Comparison of ENCODE assay signal across 13 cellular contexts in genomic region chr20:46631212-46631869, GRCh38. TPM values are rescaled to one million over a fixed set of nuclear protein-coding genes. Genes with fewer than 3 reads are reported as not detected.
DNase-seq lines count a peak whose midpoint lies in the region; ATAC-seq and TF ChIP-seq lines count a peak whose summit lies in the region.
"Had no signal": no experiment of that assay in that cellular context is flagged by ENCODE, and none has a peak within 500 bp of the region (broad histone marks: within the 10 kb centered on the region; RNA-seq: fewer than 3 reads in every experiment).

No MANE protein-coding gene starts in this region.

- DNase-seq in Calu3 (peak; percentile 88), NOMO-1 (lab: John Stamatoyannopoulos, UW; ENCODE audit: unreplicated experiment in 2 of 2) (peak; percentile 88 to 98), MCF 10A (ENCODE audit: unreplicated experiment) (peak; percentile 40), lung (ENCODE audit: low spot score) (no peak)
- DNase-seq in activated T-cell treated with anti-CD3 and anti-CD28 coated beads, Interleukin-2, amount 50 U/mL, for 48 hours = no peak
- DNase-seq: KG1, NCI-H748 treated with DMSO at 0.1 percent for 48 hours had no signal

- intact Hi-C loops in Calu3 (cut with micrococcal nuclease; ENCODE audit: unreplicated experiment) = loop anchor here (5.0 kb wide), 1 partner anchor 64 kb away; no protein-coding TSS in a partner anchor
- intact Hi-C loops in MCF 10A (cut with micrococcal nuclease) = no loop called here

- no peak overlapping the region for H3K27ac ChIP-seq in lung (ENCODE audit: low read depth in 1 of 2, low read length in 1 of 2)
- H3K27ac ChIP-seq: vagina had no signal

- no peaks in the 10 kb centered on the region for H3K27me3 ChIP-seq in lung (ENCODE audit: control insufficient read depth, insufficient read depth)
- H3K27me3 ChIP-seq: vagina had no signal

- peak overlapping the region; percentile 94 for H3K27ac Mint-ChIP-seq in Calu3 (ENCODE audit: unreplicated experiment)
- H3K27ac Mint-ChIP-seq in MCF 10A (ENCODE audit: low read depth, unreplicated experiment) = no peak overlapping the region
- H3K27ac Mint-ChIP-seq: activated naive CD4-positive, alpha-beta T cell treated with anti-CD3 and anti-CD28 coated beads, Interleukin-2, amount 50 U/mL, for 72 hours; progenitor cell of endocrine pancreas had no signal

- no peaks in the 10 kb centered on the region for H3K36me3 ChIP-seq in lung (ENCODE audit: control insufficient read depth in 2 of 2, insufficient read depth in 2 of 2, low read length in 2 of 2)
- H3K36me3 ChIP-seq: vagina had no signal

- no peaks in the 10 kb centered on the region for H3K4me1 ChIP-seq in lung (ENCODE audit: control insufficient read depth in 2 of 2, insufficient read depth in 2 of 2, low read length in 2 of 2)
- H3K4me1 ChIP-seq: vagina had no signal

- POLR2A ChIA-PET in MCF 10A (lab: Yijun Ruan, JAX) = no interaction called here

- WGBS in lung, 2 donors = 58 to 70% methylated on average over 8 of the region's 8 CpGs

- peak; percentile 62 for ATAC-seq in lung (ENCODE audit: insufficient read depth, low FRiP score)
- no peak for ATAC-seq in HG03175 (IDR thresholded peaks at IDR 0.05; ENCODE audit: unreplicated experiment)
- no peak for ATAC-seq in HG03439 (IDR thresholded peaks at IDR 0.05; ENCODE audit: unreplicated experiment)
- ATAC-seq in GM21367 (IDR thresholded peaks at IDR 0.05; ENCODE audit: unreplicated experiment) = no peak

- BruUV-seq in Calu3 (replicated peaks; lab: Mats Ljungman, UMichigan) = no TSS peak
- no TSS peak for BruUV-seq in MCF 10A (replicated peaks; lab: Mats Ljungman, UMichigan)

- H3K36me3 Mint-ChIP-seq in Calu3 (ENCODE audit: insufficient read depth, unreplicated experiment) (peaks cover 13% of the 10 kb centered on the region), MCF 10A (ENCODE audit: insufficient read depth, unreplicated experiment) (no peaks in the 10 kb centered on the region)

- H3K4me1 Mint-ChIP-seq in Calu3 (ENCODE audit: low read depth, unreplicated experiment) (peaks cover 59% of the 10 kb centered on the region), MCF 10A (ENCODE audit: insufficient read depth, unreplicated experiment) (no peaks in the 10 kb centered on the region)

- CTCF ChIA-PET in Calu3 (lab: Charles Lee) (interaction anchor here (0.6 to 1.4 kb wide), 10 partner anchors 9 to 87 kb away, joined by 3 to 5 read pairs (median 3); partner anchors contain the start of gene TP53RK), MCF 10A (lab: Yijun Ruan, JAX) (interaction anchor here (0.6 to 0.9 kb wide), 2 partner anchors 56 to 643 kb away, joined by 4 to 5 read pairs; no protein-coding TSS in a partner anchor)

- peaks cover 3 to 7% of the 10 kb centered on the region in 2 donors for H3K9me3 ChIP-seq in lung (ENCODE audit: control insufficient read depth in 2 of 2, insufficient read depth in 1 of 2, low read length in 1 of 2)
- H3K9me3 ChIP-seq: vagina had no signal

- peaks cover 4% of the 10 kb centered on the region for H3K9me3 Mint-ChIP-seq in Calu3 (ENCODE audit: low read depth, unreplicated experiment)
- peaks cover 17% of the 10 kb centered on the region for H3K9me3 Mint-ChIP-seq in MCF 10A (ENCODE audit: unreplicated experiment)

- peaks cover 6% of the 10 kb centered on the region for H3K27me3 Mint-ChIP-seq in Calu3 (ENCODE audit: unreplicated experiment)
- peaks cover 10% of the 10 kb centered on the region for H3K27me3 Mint-ChIP-seq in MCF 10A (ENCODE audit: insufficient read depth, unreplicated experiment)
- H3K27me3 Mint-ChIP-seq: progenitor cell of endocrine pancreas had no signal

- TF ChIP-seq CTCF in Calu3 (IDR thresholded peaks at IDR 0.05; ENCODE audit: unreplicated experiment) (no peak), MCF 10A (IDR thresholded peaks at IDR 0.05; ENCODE audit: unreplicated experiment) (no peak), lung (IDR thresholded peaks at IDR 0.05; ENCODE audit: control extremely low read depth, extremely low read depth) (no peak)

- no peak overlapping the region for H3K4me3 ChIP-seq in lung
- H3K4me3 ChIP-seq: vagina had no signal

- H3K4me3 Mint-ChIP-seq in Calu3 (ENCODE audit: low read depth, unreplicated experiment) (peak overlapping the region; percentile 22), MCF 10A (ENCODE audit: unreplicated experiment) (no peak overlapping the region)

RNA-seq across cellular contexts. Expression of gene SLC13A3, which starts 19.9 kb away (rescaled TPM):
- 0.49 TPM in 1 of 2 replicates, not detected in the other for total RNA-seq in Calu3 (2022)
- total RNA-seq in MCF 10A (2022) = not detected in 2 replicates
- 1 to 10 TPM; 2.1 to 2.4 TPM for total RNA-seq in lung
- polyA plus RNA-seq in lung = 1 to 10 TPM; 1.1 to 1.9 TPM
- total RNA-seq: activated naive CD4-positive, alpha-beta T cell treated with anti-CD3 and anti-CD28 coated beads, Interleukin-2, amount 50 U/mL, for 72 hours had no signal

RNA-seq across cellular contexts. Expression of gene TP53RK, which starts 57.9 kb away (rescaled TPM):
- total RNA-seq in Calu3 (2022) = 19.2 and 21.0 TPM in 2 replicates
- total RNA-seq in MCF 10A (2022) = 11.0 and 16.2 TPM in 2 replicates
- 10 to 100 TPM; 11.6 to 15.7 TPM for total RNA-seq in lung
- 10 to 100 TPM; 12.5 TPM for polyA plus RNA-seq in lung

Comparison
In these comparisons a context has a peak if more than half of its experiments do, and no peak if none do; other contexts are left out.
1. DNase-seq: peak in Calu3 (single experiment), NOMO-1 (2 of 2) and MCF 10A (single experiment); none in lung (single experiment) and activated T-cell treated with anti-CD3 and anti-CD28 coated beads, Interleukin-2, amount 50 U/mL, for 48 hours (0 of 2).